18 cellular contexts compared by ENCODE assay signal in the genomic region with DNA sequence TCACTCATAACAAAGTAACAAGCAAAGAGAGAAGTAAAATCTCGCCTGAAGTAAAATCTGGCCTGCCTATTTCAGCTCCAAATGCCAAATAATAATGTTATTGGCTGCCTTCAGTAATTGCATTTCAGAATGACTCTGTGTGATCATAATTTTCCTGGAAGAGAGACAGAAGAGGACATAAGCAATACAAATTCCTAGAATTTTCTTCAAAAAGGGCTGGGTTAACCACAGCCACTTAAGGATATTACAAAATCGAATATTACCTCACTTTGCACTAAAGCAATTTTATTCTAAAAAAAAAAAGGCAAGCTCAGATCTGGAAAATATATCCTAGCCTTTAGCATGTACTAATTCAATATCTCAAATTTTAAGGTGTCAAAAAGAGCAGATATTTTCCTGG.
DNase-seq lines count a peak whose midpoint lies in the region; ATAC-seq and TF ChIP-seq lines count a peak whose summit lies in the region.
"Had no signal": no experiment of that assay in that cellular context is flagged by ENCODE, and none has a peak within 500 bp of the region (broad histone marks: within the 10 kb centered on the region; RNA-seq: fewer than 3 reads in every experiment).

No MANE protein-coding gene starts in this region.

- no peak overlapping the region for H3K9ac ChIP-seq in colonic mucosa (ENCODE audit: low read depth in 2 of 2, low read length in 2 of 2)

- POLR2A ChIA-PET in naive thymus-derived CD8-positive, alpha-beta T cell (lab: Charles Lee) = no interaction called here

- intact Hi-C loops in dendritic cell treated with granulocyte-macrophage colony-stimulating factor and Interleukin-4, amounts not matched to agents 40 ng/mL and 50 ng/mL, for 4 days (cut with micrococcal nuclease) = no loop called here
- intact Hi-C loops in colonic mucosa (cut with DNase I) = no loop called here

- no peaks in the 10 kb centered on the region for H3K4me1 ChIP-seq in colonic mucosa

- H3K27ac Mint-ChIP-seq in dendritic cell treated with granulocyte-macrophage colony-stimulating factor and Interleukin-4, amounts not matched to agents 40 ng/mL and 50 ng/mL, for 4 days = peak overlapping the region; percentile 77
- no peak overlapping the region for H3K27ac Mint-ChIP-seq in naive thymus-derived CD8-positive, alpha-beta T cell
- H3K27ac Mint-ChIP-seq: activated T-helper 1 cell treated with anti-CD3 and anti-CD28 coated beads, Interleukin-12 subunit alpha, Interleukin-12 subunit beta, Interleukin-2, Interleukin-4 antibody, amounts not matched to agents 30 ng/mL and 10 ng/mL and 1 ng/mL, durations not matched to agents 14 hours and 24 hours and 36 hours; IgD-negative memory B cell; stimulated activated effector memory CD8-positive, alpha-beta T cell treated with anti-CD3 and anti-CD28 coated beads, Interleukin-12 subunit alpha, Interleukin-12 subunit beta, amount 100 ng/mL, for 72 hours had no signal

- H3K36me3 ChIP-seq in colonic mucosa = no peaks in the 10 kb centered on the region
- H3K36me3 ChIP-seq: brain microvascular endothelial cell had no signal

- peaks cover 61% of the 10 kb centered on the region for H3K4me1 Mint-ChIP-seq in dendritic cell treated with granulocyte-macrophage colony-stimulating factor and Interleukin-4, amounts not matched to agents 40 ng/mL and 50 ng/mL, for 4 days (ENCODE audit: low read depth)
- no peaks in the 10 kb centered on the region for H3K4me1 Mint-ChIP-seq in naive thymus-derived CD8-positive, alpha-beta T cell
- H3K4me1 Mint-ChIP-seq: IgD-negative memory B cell; stimulated activated effector memory CD8-positive, alpha-beta T cell treated with anti-CD3 and anti-CD28 coated beads, Interleukin-12 subunit alpha, Interleukin-12 subunit beta, amount 100 ng/mL, for 72 hours had no signal

- H3K27ac ChIP-seq in colonic mucosa = no peak overlapping the region
- H3K27ac ChIP-seq: brain microvascular endothelial cell, C4-2B had no signal

- no peak overlapping the region for H3K4me3 ChIP-seq in AG10803 (ENCODE audit: low read length)
- no peak overlapping the region for H3K4me3 ChIP-seq in colonic mucosa

- no peaks in the 10 kb centered on the region for H3K27me3 Mint-ChIP-seq in dendritic cell treated with granulocyte-macrophage colony-stimulating factor and Interleukin-4, amounts not matched to agents 40 ng/mL and 50 ng/mL, for 4 days
- peaks cover 0 to 16% (median 3%) of the 10 kb centered on the region in 5 donors for H3K27me3 Mint-ChIP-seq in naive thymus-derived CD8-positive, alpha-beta T cell

- TF ChIP-seq CTCF in AG10803 (conservative IDR thresholded peaks at IDR 0.05; ENCODE audit: low read length) = no peak
- TF ChIP-seq CTCF in omental fat pad (IDR thresholded peaks at IDR 0.05) = no peak
- no peak for TF ChIP-seq CTCF in colonic mucosa (IDR thresholded peaks at IDR 0.05)

- H3K9me3 ChIP-seq in colonic mucosa = no peaks in the 10 kb centered on the region

- no peak overlapping the region for H3K4me3 Mint-ChIP-seq in dendritic cell treated with granulocyte-macrophage colony-stimulating factor and Interleukin-4, amounts not matched to agents 40 ng/mL and 50 ng/mL, for 4 days
- H3K4me3 Mint-ChIP-seq in naive thymus-derived CD8-positive, alpha-beta T cell = no peak overlapping the region
- H3K4me3 Mint-ChIP-seq: activated T-helper 1 cell treated with anti-CD3 and anti-CD28 coated beads, Interleukin-12 subunit alpha, Interleukin-12 subunit beta, Interleukin-2, Interleukin-4 antibody, amounts not matched to agents 30 ng/mL and 10 ng/mL and 1 ng/mL, durations not matched to agents 14 hours and 24 hours and 36 hours; IgD-negative memory B cell; stimulated activated effector memory CD8-positive, alpha-beta T cell treated with anti-CD3 and anti-CD28 coated beads, Interleukin-12 subunit alpha, Interleukin-12 subunit beta, amount 100 ng/mL, for 72 hours had no signal

- peak; percentile 64 for ATAC-seq in omental fat pad (ENCODE audit: low FRiP score)
- ATAC-seq in naive thymus-derived CD8-positive, alpha-beta T cell = no peak
- ATAC-seq: stimulated activated effector memory CD8-positive, alpha-beta T cell treated with anti-CD3 and anti-CD28 coated beads, Interleukin-12 subunit alpha, Interleukin-12 subunit beta, amount 100 ng/mL, for 72 hours had no signal

- no peaks in the 10 kb centered on the region for H3K9me3 Mint-ChIP-seq in dendritic cell treated with granulocyte-macrophage colony-stimulating factor and Interleukin-4, amounts not matched to agents 40 ng/mL and 50 ng/mL, for 4 days
- no peaks in the 10 kb centered on the region for H3K9me3 Mint-ChIP-seq in naive thymus-derived CD8-positive, alpha-beta T cell
- H3K9me3 Mint-ChIP-seq: activated T-helper 1 cell treated with anti-CD3 and anti-CD28 coated beads, Interleukin-12 subunit alpha, Interleukin-12 subunit beta, Interleukin-2, Interleukin-4 antibody, amounts not matched to agents 30 ng/mL and 10 ng/mL and 1 ng/mL, durations not matched to agents 14 hours and 24 hours and 36 hours; IgD-negative memory B cell; stimulated activated effector memory CD8-positive, alpha-beta T cell treated with anti-CD3 and anti-CD28 coated beads, Interleukin-12 subunit alpha, Interleukin-12 subunit beta, amount 100 ng/mL, for 72 hours had no signal

- peaks cover 69% of the 10 kb centered on the region for H3K36me3 Mint-ChIP-seq in dendritic cell treated with granulocyte-macrophage colony-stimulating factor and Interleukin-4, amounts not matched to agents 40 ng/mL and 50 ng/mL, for 4 days (ENCODE audit: low read depth)
- H3K36me3 Mint-ChIP-seq in naive thymus-derived CD8-positive, alpha-beta T cell = no peaks in the 10 kb centered on the region
- H3K36me3 Mint-ChIP-seq: stimulated activated effector memory CD8-positive, alpha-beta T cell treated with anti-CD3 and anti-CD28 coated beads, Interleukin-12 subunit alpha, Interleukin-12 subunit beta, amount 100 ng/mL, for 72 hours had no signal

- no peaks in the 10 kb centered on the region for H3K27me3 ChIP-seq in colonic mucosa
- H3K27me3 ChIP-seq: brain microvascular endothelial cell had no signal

- peak; percentile 95 for DNase-seq in AG10803 (ENCODE audit: low read depth)
- peak; percentile 48 for DNase-seq in NCI-H226
- no peak for DNase-seq in omental fat pad (ENCODE audit: low spot score)
- no peak for DNase-seq in NCI-H187 treated with DMSO at 0.1 percent for 48 hours (lab: John Stamatoyannopoulos, UW)
- no peak for DNase-seq in naive thymus-derived CD8-positive, alpha-beta T cell
- no peak for DNase-seq in NCI-H1092 (lab: John Stamatoyannopoulos, UW)
- no peak for DNase-seq in colonic mucosa
- DNase-seq: activated CD4-positive, CD25-positive, alpha-beta regulatory T cell treated with anti-CD3 and anti-CD28 coated beads, Interleukin-2, amount 50 U/mL, for 72 hours; brain microvascular endothelial cell; NCI-H1930; posterior cingulate gyrus; stimulated activated CD4-positive, alpha-beta T cell treated with anti-CD3 and anti-CD28 coated beads, Interleukin-2, amount 100 ng/mL, for 48 hours; SW 1271 had no signal

Comparison
In these comparisons a context has a peak if more than half of its experiments do, and no peak if none do; other contexts are left out.
1. DNase-seq: peak in AG10803 (single experiment) and NCI-H226 (single experiment); none in omental fat pad (single experiment), NCI-H187 treated with DMSO at 0.1 percent for 48 hours (single experiment), naive thymus-derived CD8-positive, alpha-beta T cell (0 of 10), NCI-H1092 (single experiment) and colonic mucosa (single experiment).